Comparison of ENCODE assay signal across 1 cellular context in genomic region chr16:87953308-87954208, GRCh38.
TF ChIP-seq lines count a peak whose summit lies in the region.

No MANE protein-coding gene starts in this region.

TF ChIP-seq in HepG2, 621 proteins besides CTCF, POLR2A, EP300 and RAD21:
- TF ChIP-seq, protein P1, sequence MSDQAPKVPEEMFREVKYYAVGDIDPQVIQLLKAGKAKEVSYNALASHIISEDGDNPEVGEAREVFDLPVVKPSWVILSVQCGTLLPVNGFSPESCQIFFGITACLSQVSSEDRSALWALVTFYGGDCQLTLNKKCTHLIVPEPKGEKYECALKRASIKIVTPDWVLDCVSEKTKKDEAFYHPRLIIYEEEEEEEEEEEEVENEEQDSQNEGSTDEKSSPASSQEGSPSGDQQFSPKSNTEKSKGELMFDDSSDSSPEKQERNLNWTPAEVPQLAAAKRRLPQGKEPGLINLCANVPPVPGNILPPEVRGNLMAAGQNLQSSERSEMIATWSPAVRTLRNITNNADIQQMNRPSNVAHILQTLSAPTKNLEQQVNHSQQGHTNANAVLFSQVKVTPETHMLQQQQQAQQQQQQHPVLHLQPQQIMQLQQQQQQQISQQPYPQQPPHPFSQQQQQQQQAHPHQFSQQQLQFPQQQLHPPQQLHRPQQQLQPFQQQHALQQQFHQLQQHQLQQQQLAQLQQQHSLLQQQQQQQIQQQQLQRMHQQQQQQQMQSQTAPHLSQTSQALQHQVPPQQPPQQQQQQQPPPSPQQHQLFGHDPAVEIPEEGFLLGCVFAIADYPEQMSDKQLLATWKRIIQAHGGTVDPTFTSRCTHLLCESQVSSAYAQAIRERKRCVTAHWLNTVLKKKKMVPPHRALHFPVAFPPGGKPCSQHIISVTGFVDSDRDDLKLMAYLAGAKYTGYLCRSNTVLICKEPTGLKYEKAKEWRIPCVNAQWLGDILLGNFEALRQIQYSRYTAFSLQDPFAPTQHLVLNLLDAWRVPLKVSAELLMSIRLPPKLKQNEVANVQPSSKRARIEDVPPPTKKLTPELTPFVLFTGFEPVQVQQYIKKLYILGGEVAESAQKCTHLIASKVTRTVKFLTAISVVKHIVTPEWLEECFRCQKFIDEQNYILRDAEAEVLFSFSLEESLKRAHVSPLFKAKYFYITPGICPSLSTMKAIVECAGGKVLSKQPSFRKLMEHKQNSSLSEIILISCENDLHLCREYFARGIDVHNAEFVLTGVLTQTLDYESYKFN (CRISPR knock-in tag; conservative IDR thresholded peaks at IDR 0.05) = no peak
- TF ChIP-seq KLF6 (CRISPR knock-in tag; IDR thresholded peaks at IDR 0.05) (no peak), POLR2G (IDR thresholded peaks at IDR 0.05; ENCODE audit: low read depth, low read length) (peak; percentile 24; the same call in 1 of the 2 replicates), POLR2AphosphoS5 (IDR thresholded peaks at IDR 0.05; ENCODE audit: low read depth, low read length) (0 out of 2 replicates have a peak, but pooled peaks have one; percentile 21), RBM22 (optimal IDR thresholded peaks at IDR 0.05; ENCODE audit: low read length) (peak; percentile 23), ZNF609 (CRISPR knock-in tag; IDR thresholded peaks at IDR 0.05; ENCODE audit: borderline replicate concordance) (no peak), PLRG1 (conservative IDR thresholded peaks at IDR 0.05) (no peak), HNF1B (CRISPR knock-in tag; IDR thresholded peaks at IDR 0.05) (no peak)
